Comparison of ENCODE assay signal across 12 cellular contexts in the genomic region with DNA sequence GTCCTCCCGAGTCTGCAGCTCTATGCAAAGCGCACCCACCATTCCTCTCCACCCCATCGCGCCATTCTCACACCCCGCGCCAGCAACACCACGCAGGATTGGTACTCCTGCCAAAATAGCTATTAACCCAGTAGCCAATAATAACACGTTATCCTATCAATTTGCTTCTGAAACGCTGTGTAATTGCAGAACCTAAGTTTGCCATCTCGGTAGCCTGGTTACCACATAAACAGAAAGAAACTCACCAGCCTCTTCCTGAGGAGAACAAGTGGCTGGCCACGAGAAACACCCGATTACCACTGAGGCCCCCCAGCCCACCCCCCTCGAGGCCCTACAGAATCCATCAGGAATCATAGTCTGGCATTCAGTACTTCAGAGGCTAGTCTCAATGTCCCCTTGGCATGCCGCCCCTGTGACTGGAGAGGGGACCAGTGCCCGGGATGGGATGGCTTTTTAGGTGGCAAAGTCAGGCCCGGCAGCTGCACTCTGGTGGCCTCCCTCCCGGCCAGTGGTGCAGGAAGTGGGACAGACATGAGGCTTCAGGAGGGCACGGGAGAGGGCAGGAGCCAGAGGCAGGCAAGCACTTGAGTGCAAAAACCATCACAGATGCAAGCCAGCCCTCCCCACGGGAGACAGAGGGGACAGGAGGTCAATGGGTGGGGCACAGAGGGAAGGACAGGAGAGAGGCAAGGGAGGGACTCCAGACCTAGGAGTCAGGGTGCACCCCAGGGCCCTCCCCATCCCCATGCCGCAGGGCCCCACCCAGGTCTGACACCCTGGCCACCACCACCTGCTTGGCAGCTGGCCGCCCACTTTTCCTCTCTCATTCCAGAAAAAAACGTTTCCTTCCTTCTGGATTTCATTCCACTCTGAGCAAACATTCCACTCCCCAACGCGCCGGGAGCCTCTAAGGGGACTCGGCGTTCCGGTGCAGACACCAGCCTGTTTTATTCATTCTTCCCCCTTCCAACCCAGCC.
DNase-seq lines count a peak whose midpoint lies in the region; ATAC-seq and TF ChIP-seq lines count a peak whose summit lies in the region.
"Had no signal": no experiment of that assay in that cellular context is flagged by ENCODE, and none has a peak within 500 bp of the region (broad histone marks: within the 10 kb centered on the region; RNA-seq: fewer than 3 reads in every experiment).

No MANE protein-coding gene starts in this region.

- no CpG with 5 or more reads among the region's 28 CpGs for WGBS in H9 (ENCODE audit: extremely low coverage, insufficient read length, low lambda C conversion rate)

- no peaks in the 10 kb centered on the region for H3K23me2 ChIP-seq in H9 (ENCODE audit: insufficient read length, low read depth, low read length, poor library complexity, severe bottlenecking)

- H3K27me3 ChIP-seq in H9 (ENCODE audit: insufficient read depth, low read length) (no peaks in the 10 kb centered on the region), left lung (no peaks in the 10 kb centered on the region), skeletal muscle satellite cell (ENCODE audit: control insufficient read depth, insufficient read depth, low read length) (peaks cover 14% of the 10 kb centered on the region)

- H4K5ac ChIP-seq in H9 (ENCODE audit: insufficient read length, low read depth, low read length) = no peak overlapping the region

- DNase-seq in H9 = no peak
- DNase-seq in coronary artery (ENCODE audit: low spot score) = no peak
- no peak for DNase-seq in left lung
- DNase-seq in OCI-M2 (lab: John Stamatoyannopoulos, UW; ENCODE audit: unreplicated experiment) = no peak
- no peak for DNase-seq in NCI-H2029 treated with DMSO at 0.1 percent for 48 hours (lab: John Stamatoyannopoulos, UW)
- no peak for DNase-seq in AG20443 (ENCODE audit: low spot score)
- DNase-seq: activated CD8-positive, alpha-beta memory T cell treated with anti-CD3 and anti-CD28 coated beads, Interleukin-2, amount 10 ng/mL, durations not matched to agents 7 days and 5 days; hypothalamus; Karpas-422 had no signal

- H2BK15ac ChIP-seq in H9 (ENCODE audit: low read depth, low read length) = no peak overlapping the region

- no peak overlapping the region for H2AFZ ChIP-seq in H9 (ENCODE audit: low read length)

- no peak overlapping the region for H3K4ac ChIP-seq in H9 (ENCODE audit: low read depth, low read length)

- no peak overlapping the region for H2BK120ac ChIP-seq in H9 (ENCODE audit: low read depth, low read length, poor library complexity, severe bottlenecking)

- H3K9me3 Mint-ChIP-seq in H9 = no peaks in the 10 kb centered on the region
- H3K9me3 Mint-ChIP-seq: activated naive CD4-positive, alpha-beta T cell treated with anti-CD3 and anti-CD28 coated beads, Interleukin-2, amount 50 U/mL, for 24 hours had no signal

- H2BK5ac ChIP-seq in H9 (ENCODE audit: insufficient read length, low read length) = no peak overlapping the region

- H3K4me3 Mint-ChIP-seq in H9 = no peak overlapping the region
- H3K4me3 Mint-ChIP-seq: activated CD8-positive, alpha-beta memory T cell treated with anti-CD3 and anti-CD28 coated beads, Interleukin-2, amount 10 ng/mL, durations not matched to agents 7 days and 5 days; activated naive CD4-positive, alpha-beta T cell treated with anti-CD3 and anti-CD28 coated beads, Interleukin-2, amount 50 U/mL, for 24 hours had no signal

- H2AK5ac ChIP-seq in H9 (ENCODE audit: insufficient read length, low read length) = no peak overlapping the region

- no peak overlapping the region for H3K9ac ChIP-seq in H9 (ENCODE audit: extremely low read depth, insufficient read length, low read length)
- H3K9ac ChIP-seq in skeletal muscle satellite cell (ENCODE audit: low read depth, low read length) = no peak overlapping the region

- H2BK12ac ChIP-seq in H9 (ENCODE audit: insufficient read length, low read depth, low read length) = no peak overlapping the region

- peak; percentile 48 for ATAC-seq in left lung
- ATAC-seq in GM19397 (IDR thresholded peaks at IDR 0.05; ENCODE audit: unreplicated experiment) = no peak
- ATAC-seq: activated CD8-positive, alpha-beta memory T cell treated with anti-CD3 and anti-CD28 coated beads, Interleukin-2, amount 10 ng/mL, durations not matched to agents 7 days and 5 days had no signal

- peaks cover 4% of the 10 kb centered on the region for H4K20me1 ChIP-seq in H9 (ENCODE audit: control insufficient read depth, insufficient read depth, insufficient read length)

- no peak overlapping the region for H2BK20ac ChIP-seq in H9 (ENCODE audit: low read depth, low read length, poor library complexity, severe bottlenecking)

- H3K27ac ChIP-seq in H9 (ENCODE audit: insufficient read length, low read depth, low read length) = no peak overlapping the region
- peak overlapping the region; percentile 33 to 84 for H3K27ac ChIP-seq in coronary artery
- no peak overlapping the region for H3K27ac ChIP-seq in left lung

- H3K9me3 ChIP-seq in H9 (ENCODE audit: control insufficient read depth, low read depth, low read length) (no peaks in the 10 kb centered on the region), left lung (no peaks in the 10 kb centered on the region), skeletal muscle satellite cell (replicated peaks; ENCODE audit: low read length) (no peaks in the 10 kb centered on the region)

- intact Hi-C loops in left lung (cut with DNase I) = no loop called here

- no peak overlapping the region for H3K14ac ChIP-seq in H9 (ENCODE audit: insufficient read depth, low read length)

- no peaks in the 10 kb centered on the region for H3K79me1 ChIP-seq in H9 (ENCODE audit: insufficient read depth, low read depth, low read length, poor library complexity, severe bottlenecking)

- H3K4me1 Mint-ChIP-seq in H9 = peaks cover 26 to 41% of the 10 kb centered on the region in 2 experiments
- H3K4me1 Mint-ChIP-seq: activated CD8-positive, alpha-beta memory T cell treated with anti-CD3 and anti-CD28 coated beads, Interleukin-2, amount 10 ng/mL, durations not matched to agents 7 days and 5 days; activated naive CD4-positive, alpha-beta T cell treated with anti-CD3 and anti-CD28 coated beads, Interleukin-2, amount 50 U/mL, for 24 hours had no signal

- H3K27ac Mint-ChIP-seq in H9 = peak overlapping the region; percentile 32 to 75 (median 61); a peak in 4 of 7 replicates
- H3K27ac Mint-ChIP-seq: activated CD8-positive, alpha-beta memory T cell treated with anti-CD3 and anti-CD28 coated beads, Interleukin-2, amount 10 ng/mL, durations not matched to agents 7 days and 5 days; activated naive CD4-positive, alpha-beta T cell treated with anti-CD3 and anti-CD28 coated beads, Interleukin-2, amount 50 U/mL, for 24 hours had no signal

- H3K18ac ChIP-seq in H9 (ENCODE audit: insufficient read length, low read depth, low read length) = no peak overlapping the region

- H3K36me3 ChIP-seq in left lung (no peaks in the 10 kb centered on the region), skeletal muscle satellite cell (ENCODE audit: insufficient read depth, low read length) (no peaks in the 10 kb centered on the region)

- peaks cover 2% of the 10 kb centered on the region; the same call in 1 of the 2 replicates for H3K4me1 ChIP-seq in H9 (ENCODE audit: insufficient read depth, low read length)
- peaks cover 6 to 8% of the 10 kb centered on the region in 2 donors for H3K4me1 ChIP-seq in left lung
- H3K4me1 ChIP-seq in skeletal muscle satellite cell (ENCODE audit: control insufficient read depth, insufficient read depth, low read length) = peaks cover 18% of the 10 kb centered on the region

- no peak overlapping the region for H3K56ac ChIP-seq in H9 (ENCODE audit: insufficient read length, low read depth, low read length)

- H3K27me3 Mint-ChIP-seq in H9 (ENCODE audit: low read depth) = no peaks in the 10 kb centered on the region; the same call in 1 of the 2 replicates
- H3K27me3 Mint-ChIP-seq: activated CD8-positive, alpha-beta memory T cell treated with anti-CD3 and anti-CD28 coated beads, Interleukin-2, amount 10 ng/mL, durations not matched to agents 7 days and 5 days; activated naive CD4-positive, alpha-beta T cell treated with anti-CD3 and anti-CD28 coated beads, Interleukin-2, amount 50 U/mL, for 24 hours had no signal

- H4K8ac ChIP-seq in H9 (replicated peaks; ENCODE audit: insufficient read length, low read depth, low read length) = no peak overlapping the region

- TF ChIP-seq CTCF in H9 (conservative IDR thresholded peaks at IDR 0.05) (no peak), coronary artery (IDR thresholded peaks at IDR 0.05) (no peak), left lung (IDR thresholded peaks at IDR 0.05) (no peak)

- H4K91ac ChIP-seq in H9 (ENCODE audit: insufficient read length, low read depth, low read length) = no peak overlapping the region

- no peaks in the 10 kb centered on the region for H3K79me2 ChIP-seq in H9 (ENCODE audit: insufficient read depth, low read length)

- H3K4me2 ChIP-seq in H9 (ENCODE audit: insufficient read depth, insufficient read length, low read length) = no peak overlapping the region
- H3K4me2 ChIP-seq in skeletal muscle satellite cell (ENCODE audit: low read length) = peak overlapping the region; percentile 15

- no peak overlapping the region for H3T11ph ChIP-seq in H9 (ENCODE audit: low read length)

- H3K23ac ChIP-seq in H9 (ENCODE audit: insufficient read length, low read depth, low read length) = no peak overlapping the region

- H3K4me3 ChIP-seq in coronary artery (peak overlapping the region; percentile 44), left lung (no peak overlapping the region), skeletal muscle satellite cell (ENCODE audit: low read length) (no peak overlapping the region)

- no peaks in the 10 kb centered on the region for H3K36me3 Mint-ChIP-seq in H9 (ENCODE audit: insufficient read depth in 1 of 3, low read depth in 3 of 3)
- H3K36me3 Mint-ChIP-seq: activated CD8-positive, alpha-beta memory T cell treated with anti-CD3 and anti-CD28 coated beads, Interleukin-2, amount 10 ng/mL, durations not matched to agents 7 days and 5 days; activated naive CD4-positive, alpha-beta T cell treated with anti-CD3 and anti-CD28 coated beads, Interleukin-2, amount 50 U/mL, for 24 hours had no signal

Comparison
In these comparisons a context has a peak if more than half of its experiments do, and no peak if none do; other contexts are left out.
1. H3K27ac ChIP-seq: peak in coronary artery (2 of 2); none in H9 (single experiment) and left lung (0 of 2).